8 cellular contexts compared by ENCODE assay signal in the genomic region with DNA sequence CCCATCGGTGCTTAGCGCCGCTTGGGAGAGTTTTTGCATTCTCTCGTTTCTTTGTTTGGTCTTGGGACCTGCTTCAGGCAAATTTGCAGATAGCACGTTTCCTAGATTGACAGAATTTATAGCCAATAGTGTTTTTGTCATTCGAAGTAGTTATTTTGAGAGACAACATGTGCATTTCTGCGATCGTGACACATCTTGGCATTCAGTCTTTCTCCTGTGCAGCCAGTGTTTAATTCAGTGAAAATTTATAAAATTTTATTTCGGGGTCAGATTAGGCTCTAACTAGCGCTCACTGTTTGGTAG. TPM values are rescaled to one million over a fixed set of nuclear protein-coding genes. Genes with fewer than 3 reads are reported as not detected.
A peak's percentile ranks its signal among the peaks of the same experiment; 100 is the strongest.
DNase-seq lines count a peak whose midpoint lies in the region; ATAC-seq, FAIRE-seq and TF ChIP-seq lines count a peak whose summit lies in the region.

No MANE protein-coding gene starts in this region.

- no peak for DNase-seq in DND-41
- peak; percentile 6 for DNase-seq in NCI-H1694 (lab: John Stamatoyannopoulos, UW)
- DNase-seq in colonic mucosa: no peak
- DNase-seq in myocyte (ENCODE audit: low read depth): peak; percentile 53
- DNase-seq in LoVo (ENCODE audit: low spot score): no peak
- DNase-seq in D721Med (ENCODE audit: insufficient read length, low spot score): no peak
- no peak for DNase-seq in GOT3 (lab: John Stamatoyannopoulos, UW)

- peak overlapping the region; percentile 77 for H3K4me2 ChIP-seq in DND-41 (ENCODE audit: insufficient read depth, low read length)

- intact Hi-C loops in colonic mucosa (cut with DNase I): no loop called here

- H3K27me3 ChIP-seq in DND-41 (ENCODE audit: insufficient read depth, low read length, poor library complexity) (no peaks in the 10 kb centered on the region), colonic mucosa (peaks cover under 1% of the 10 kb centered on the region)

- peaks cover 54% of the 10 kb centered on the region for H3K79me2 ChIP-seq in DND-41 (ENCODE audit: insufficient read depth, low read length)

- peak overlapping the region; percentile 89 to 97 for H3K4me3 ChIP-seq in DND-41 (ENCODE audit: low read depth in 1 of 2, low read length in 2 of 2)
- peak overlapping the region; percentile 96 for H3K4me3 ChIP-seq in colonic mucosa

- peaks cover 5% of the 10 kb centered on the region for H3K9me3 ChIP-seq in DND-41 (ENCODE audit: insufficient read depth, low read length, severe bottlenecking)
- H3K9me3 ChIP-seq in colonic mucosa: no peaks in the 10 kb centered on the region

- H2AFZ ChIP-seq in DND-41 (ENCODE audit: low read depth, low read length): peak overlapping the region; percentile 99

- no peak for ATAC-seq in DND-41 (ENCODE audit: insufficient read depth, low read depth)
- ATAC-seq in GM21526 (IDR thresholded peaks at IDR 0.05; ENCODE audit: low FRiP score, unreplicated experiment): peak; percentile 43

- no peaks in the 10 kb centered on the region; the same call in 1 of the 2 replicates for H4K20me1 ChIP-seq in DND-41 (ENCODE audit: insufficient read depth, low read length)

- H3K36me3 ChIP-seq in DND-41 (ENCODE audit: insufficient read depth, low read length) (peaks cover 28% of the 10 kb centered on the region), colonic mucosa (no peaks in the 10 kb centered on the region)

- H3K4me1 ChIP-seq in DND-41 (ENCODE audit: insufficient read depth, low read length) (peaks cover 26% of the 10 kb centered on the region), colonic mucosa (no peaks in the 10 kb centered on the region)

- TF ChIP-seq CTCF in DND-41 (IDR thresholded peaks at IDR 0.05; ENCODE audit: borderline replicate concordance, extremely low read depth, low read length, poor library complexity, severe bottlenecking): no peak
- TF ChIP-seq CTCF in colonic mucosa (IDR thresholded peaks at IDR 0.05): no peak
- no peak for TF ChIP-seq CTCF in D721Med (IDR thresholded peaks at IDR 0.05; ENCODE audit: insufficient read depth, missing control alignments)

- H3K9ac ChIP-seq in DND-41 (ENCODE audit: low read depth, low read length) (peak overlapping the region; percentile 94), colonic mucosa (ENCODE audit: low read depth in 2 of 2, low read length in 2 of 2) (peak overlapping the region; percentile 85 to 95)

- H3K27ac ChIP-seq in DND-41 (ENCODE audit: low read length) (peak overlapping the region; percentile 77), colonic mucosa (peak overlapping the region; percentile 90)

- no peak for FAIRE-seq in D721Med (lab: Jason Lieb, UNC)

RNA-seq across cellular contexts. Expression of gene PRRC1, which starts 0.8 kb away (rescaled TPM):
- 10 to 100 TPM; 73.0 to 79.9 TPM for total RNA-seq in colonic mucosa
- 45.6 and 52.5 TPM in 2 replicates for total RNA-seq in myocyte
- 57.4 TPM for polyA plus RNA-seq in myocyte (2012)

Comparison
In these comparisons a context has a peak if more than half of its experiments do, and no peak if none do; other contexts are left out.
1. DNase-seq: peak in NCI-H1694 (single experiment) and myocyte (single experiment); none in DND-41 (single experiment), colonic mucosa (single experiment), LoVo (single experiment), D721Med (single experiment) and GOT3 (single experiment).